1 cellular context compared by ENCODE assay signal in the genomic region with DNA sequence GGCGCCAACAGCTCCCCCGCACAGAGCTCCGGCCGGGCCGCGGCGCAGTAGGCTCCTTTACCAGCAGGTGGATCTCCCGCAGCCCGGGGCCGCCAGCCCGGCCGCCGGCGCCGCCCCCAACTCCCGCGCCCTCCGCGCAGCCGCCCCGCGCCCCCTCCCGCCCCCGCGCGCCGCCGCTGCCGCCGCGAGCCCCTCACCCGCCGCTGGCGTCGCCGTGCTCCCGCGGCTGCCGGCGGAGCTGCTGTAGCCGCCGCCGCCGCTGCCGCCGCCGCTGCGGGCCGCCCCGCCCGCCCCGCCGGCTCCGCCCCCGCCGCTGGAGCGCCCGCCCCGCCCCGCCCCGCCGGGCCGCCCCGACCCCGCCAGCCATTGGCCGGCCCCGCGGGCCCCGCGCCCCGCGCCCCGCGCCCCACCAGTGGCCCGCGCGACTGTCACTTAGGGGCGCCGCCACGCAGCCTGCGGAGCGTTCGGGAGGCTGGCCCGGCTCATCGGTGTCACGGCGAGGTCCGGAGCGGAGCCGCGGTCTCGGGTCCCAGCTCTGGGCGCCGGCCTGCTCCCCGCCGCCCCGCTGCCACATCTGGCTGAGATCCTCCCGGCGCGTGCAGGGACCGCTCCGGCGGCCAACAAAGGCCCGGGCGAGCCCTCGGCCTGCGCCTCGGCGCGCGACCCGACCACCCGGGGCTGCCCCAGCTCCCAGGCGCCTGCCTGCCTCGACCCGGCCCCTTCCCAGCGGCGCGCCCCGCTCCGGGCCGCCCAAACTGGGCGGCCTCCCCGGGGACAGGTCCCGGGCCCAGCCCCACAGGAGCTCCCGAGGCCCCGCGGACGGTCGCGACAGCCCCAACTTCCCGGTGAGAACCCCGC.
TF ChIP-seq lines count a peak whose summit lies in the region.

A gene (minus strand): TSS at position 282 of the 858 bp plus-strand sequence. CDS start 4,800 bp downstream, outside the sequence.

TF ChIP-seq in HepG2, 621 proteins besides CTCF, POLR2A, EP300 and RAD21 (continued from another document and continues in another):
- TF ChIP-seq, protein P1, sequence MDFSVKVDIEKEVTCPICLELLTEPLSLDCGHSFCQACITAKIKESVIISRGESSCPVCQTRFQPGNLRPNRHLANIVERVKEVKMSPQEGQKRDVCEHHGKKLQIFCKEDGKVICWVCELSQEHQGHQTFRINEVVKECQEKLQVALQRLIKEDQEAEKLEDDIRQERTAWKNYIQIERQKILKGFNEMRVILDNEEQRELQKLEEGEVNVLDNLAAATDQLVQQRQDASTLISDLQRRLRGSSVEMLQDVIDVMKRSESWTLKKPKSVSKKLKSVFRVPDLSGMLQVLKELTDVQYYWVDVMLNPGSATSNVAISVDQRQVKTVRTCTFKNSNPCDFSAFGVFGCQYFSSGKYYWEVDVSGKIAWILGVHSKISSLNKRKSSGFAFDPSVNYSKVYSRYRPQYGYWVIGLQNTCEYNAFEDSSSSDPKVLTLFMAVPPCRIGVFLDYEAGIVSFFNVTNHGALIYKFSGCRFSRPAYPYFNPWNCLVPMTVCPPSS (IDR thresholded peaks at IDR 0.05): no peak
- TF ChIP-seq ZSCAN31 (CRISPR knock-in tag; IDR thresholded peaks at IDR 0.05; ENCODE audit: low read depth) (peak; percentile 56; the same call in 1 of the 2 replicates), SNAI1 (CRISPR knock-in tag; IDR thresholded peaks at IDR 0.05; ENCODE audit: borderline replicate concordance) (no peak), BORCS8-MEF2B (CRISPR knock-in tag; IDR thresholded peaks at IDR 0.05) (peak; percentile 91), ZNF24 (IDR thresholded peaks at IDR 0.05) (peak; percentile 2; the same call in 1 of the 2 replicates), ZNF777 (CRISPR knock-in tag; IDR thresholded peaks at IDR 0.05) (peak; percentile 42), HNF4A (CRISPR knock-in tag; IDR thresholded peaks at IDR 0.05) (no peak), MYNN (CRISPR knock-in tag; IDR thresholded peaks at IDR 0.05; ENCODE audit: low read depth) (no peak), TCF12 (IDR thresholded peaks at IDR 0.05) (no peak), TCF12 (CRISPR knock-in tag; IDR thresholded peaks at IDR 0.05) (peak; percentile 78; the same call in 1 of the 2 replicates), MTA3 (CRISPR knock-in tag; IDR thresholded peaks at IDR 0.05) (no peak), MAZ (IDR thresholded peaks at IDR 0.05; ENCODE audit: borderline replicate concordance, low read depth, low read length) (0 out of 2 replicates have a peak, but pooled peaks have one; percentile 55), MAZ (CRISPR knock-in tag; IDR thresholded peaks at IDR 0.05; ENCODE audit: low read depth) (peak; percentile 92), RXRA (CRISPR knock-in tag; IDR thresholded peaks at IDR 0.05) (no peak), ZNF772 (CRISPR knock-in tag; IDR thresholded peaks at IDR 0.05) (peak; percentile 45; the same call in 1 of the 2 replicates), ZNF790 (CRISPR knock-in tag; IDR thresholded peaks at IDR 0.05; ENCODE audit: borderline replicate concordance) (peak; percentile 22; the same call in 1 of the 2 replicates), CHCHD3 (CRISPR knock-in tag; IDR thresholded peaks at IDR 0.05) (peak; percentile 60; the same call in 1 of the 2 replicates), PAX8 (CRISPR knock-in tag; IDR thresholded peaks at IDR 0.05; ENCODE audit: borderline replicate concordance) (no peak), ZSCAN9 (CRISPR knock-in tag; IDR thresholded peaks at IDR 0.05; ENCODE audit: borderline replicate concordance) (no peak; the same call in 1 of the 2 replicates), HNRNPK (IDR thresholded peaks at IDR 0.05; ENCODE audit: low read depth, low read length, poor library complexity, severe bottlenecking) (peak; percentile 6), RARA (CRISPR knock-in tag; IDR thresholded peaks at IDR 0.05) (no peak), ZEB1 (IDR thresholded peaks at IDR 0.05; ENCODE audit: insufficient replicate concordance, low read depth) (no peak), ZFAT (CRISPR knock-in tag; conservative IDR thresholded peaks at IDR 0.05) (no peak), SAP130 (CRISPR knock-in tag; IDR thresholded peaks at IDR 0.05; ENCODE audit: low read depth) (peak; percentile 72), ZNF468 (CRISPR knock-in tag; IDR thresholded peaks at IDR 0.05) (peak; percentile 74; the same call in 1 of the 2 replicates), GFI1 (CRISPR knock-in tag; IDR thresholded peaks at IDR 0.05; ENCODE audit: borderline replicate concordance) (peak; percentile 22; the same call in 1 of the 2 replicates), HNF4G (IDR thresholded peaks at IDR 0.05; ENCODE audit: borderline replicate concordance, low read depth, low read length) (peak; percentile 10; the same call in 1 of the 2 replicates), HNF4G (CRISPR knock-in tag; IDR thresholded peaks at IDR 0.05; ENCODE audit: borderline replicate concordance, low read depth) (no peak), ZNF839 (CRISPR knock-in tag; IDR thresholded peaks at IDR 0.05; ENCODE audit: borderline replicate concordance) (no peak), XRCC5 (optimal IDR thresholded peaks at IDR 0.05; ENCODE audit: low read length) (no peak), ZNF333 (CRISPR knock-in tag; IDR thresholded peaks at IDR 0.05; ENCODE audit: borderline replicate concordance) (peak; percentile 79; the same call in 1 of the 2 replicates), PITX1 (CRISPR knock-in tag; IDR thresholded peaks at IDR 0.05) (no peak), SATB2 (CRISPR knock-in tag; IDR thresholded peaks at IDR 0.05) (0 out of 2 replicates have a peak, but pooled peaks have one; percentile 43), SP140L (CRISPR knock-in tag; IDR thresholded peaks at IDR 0.05; ENCODE audit: borderline replicate concordance) (no peak), NFRKB (IDR thresholded peaks at IDR 0.05) (no peak), NFE2L1 (CRISPR knock-in tag; IDR thresholded peaks at IDR 0.05; ENCODE audit: borderline replicate concordance) (no peak), CCDC6 (CRISPR knock-in tag; IDR thresholded peaks at IDR 0.05) (peak; percentile 50; the same call in 1 of the 2 replicates), EED (CRISPR knock-in tag; IDR thresholded peaks at IDR 0.05) (peak; percentile 50; the same call in 1 of the 2 replicates), TSC22D2 (CRISPR knock-in tag; IDR thresholded peaks at IDR 0.05; ENCODE audit: borderline replicate concordance) (peak; percentile 79; the same call in 1 of the 2 replicates), JARID2 (CRISPR knock-in tag; IDR thresholded peaks at IDR 0.05; ENCODE audit: insufficient replicate concordance) (no peak), ARNTL (CRISPR knock-in tag; IDR thresholded peaks at IDR 0.05) (no peak)
- TF ChIP-seq, protein P2, sequence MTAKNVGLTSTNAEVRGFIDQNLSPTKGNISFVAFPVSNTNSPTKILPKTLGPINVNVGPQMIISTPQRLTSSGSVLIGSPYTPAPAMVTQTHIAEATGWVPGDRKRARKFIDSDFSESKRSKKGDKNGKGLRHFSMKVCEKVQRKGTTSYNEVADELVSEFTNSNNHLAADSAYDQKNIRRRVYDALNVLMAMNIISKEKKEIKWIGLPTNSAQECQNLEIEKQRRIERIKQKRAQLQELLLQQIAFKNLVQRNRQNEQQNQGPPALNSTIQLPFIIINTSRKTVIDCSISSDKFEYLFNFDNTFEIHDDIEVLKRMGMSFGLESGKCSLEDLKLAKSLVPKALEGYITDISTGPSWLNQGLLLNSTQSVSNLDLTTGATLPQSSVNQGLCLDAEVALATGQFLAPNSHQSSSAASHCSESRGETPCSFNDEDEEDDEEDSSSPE (CRISPR knock-in tag; IDR thresholded peaks at IDR 0.05): peak; percentile 47; the same call in 1 of the 2 replicates
- TF ChIP-seq, protein P3, sequence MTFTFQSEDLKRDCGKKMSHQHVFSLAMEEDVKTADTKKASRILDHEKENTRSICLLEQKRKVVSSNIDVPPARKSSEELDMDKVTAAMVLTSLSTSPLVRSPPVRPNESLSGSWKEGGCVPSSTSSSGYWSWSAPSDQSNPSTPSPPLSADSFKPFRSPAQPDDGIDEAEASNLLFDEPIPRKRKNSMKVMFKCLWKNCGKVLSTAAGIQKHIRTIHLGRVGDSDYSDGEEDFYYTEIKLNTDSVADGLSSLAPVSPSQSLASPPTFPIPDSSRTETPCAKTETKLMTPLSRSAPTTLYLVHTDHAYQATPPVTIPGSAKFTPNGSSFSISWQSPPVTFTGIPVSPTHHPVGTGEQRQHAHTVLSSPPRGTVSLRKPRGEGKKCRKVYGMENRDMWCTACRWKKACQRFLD (CRISPR knock-in tag; IDR thresholded peaks at IDR 0.05; ENCODE audit: borderline replicate concordance): peak; percentile 38; the same call in 1 of the 2 replicates
- TF ChIP-seq, protein P4, sequence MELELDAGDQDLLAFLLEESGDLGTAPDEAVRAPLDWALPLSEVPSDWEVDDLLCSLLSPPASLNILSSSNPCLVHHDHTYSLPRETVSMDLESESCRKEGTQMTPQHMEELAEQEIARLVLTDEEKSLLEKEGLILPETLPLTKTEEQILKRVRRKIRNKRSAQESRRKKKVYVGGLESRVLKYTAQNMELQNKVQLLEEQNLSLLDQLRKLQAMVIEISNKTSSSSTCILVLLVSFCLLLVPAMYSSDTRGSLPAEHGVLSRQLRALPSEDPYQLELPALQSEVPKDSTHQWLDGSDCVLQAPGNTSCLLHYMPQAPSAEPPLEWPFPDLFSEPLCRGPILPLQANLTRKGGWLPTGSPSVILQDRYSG (CRISPR knock-in tag; IDR thresholded peaks at IDR 0.05): no peak
- TF ChIP-seq, protein P5, sequence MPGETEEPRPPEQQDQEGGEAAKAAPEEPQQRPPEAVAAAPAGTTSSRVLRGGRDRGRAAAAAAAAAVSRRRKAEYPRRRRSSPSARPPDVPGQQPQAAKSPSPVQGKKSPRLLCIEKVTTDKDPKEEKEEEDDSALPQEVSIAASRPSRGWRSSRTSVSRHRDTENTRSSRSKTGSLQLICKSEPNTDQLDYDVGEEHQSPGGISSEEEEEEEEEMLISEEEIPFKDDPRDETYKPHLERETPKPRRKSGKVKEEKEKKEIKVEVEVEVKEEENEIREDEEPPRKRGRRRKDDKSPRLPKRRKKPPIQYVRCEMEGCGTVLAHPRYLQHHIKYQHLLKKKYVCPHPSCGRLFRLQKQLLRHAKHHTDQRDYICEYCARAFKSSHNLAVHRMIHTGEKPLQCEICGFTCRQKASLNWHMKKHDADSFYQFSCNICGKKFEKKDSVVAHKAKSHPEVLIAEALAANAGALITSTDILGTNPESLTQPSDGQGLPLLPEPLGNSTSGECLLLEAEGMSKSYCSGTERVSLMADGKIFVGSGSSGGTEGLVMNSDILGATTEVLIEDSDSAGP (CRISPR knock-in tag; IDR thresholded peaks at IDR 0.05; ENCODE audit: borderline replicate concordance): peak; percentile 57; the same call in 1 of the 2 replicates
- TF ChIP-seq, protein P6, sequence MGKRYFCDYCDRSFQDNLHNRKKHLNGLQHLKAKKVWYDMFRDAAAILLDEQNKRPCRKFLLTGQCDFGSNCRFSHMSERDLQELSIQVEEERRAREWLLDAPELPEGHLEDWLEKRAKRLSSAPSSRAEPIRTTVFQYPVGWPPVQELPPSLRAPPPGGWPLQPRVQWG (CRISPR knock-in tag; IDR thresholded peaks at IDR 0.05; ENCODE audit: borderline replicate concordance, low read depth): no peak
- TF ChIP-seq, protein P7, sequence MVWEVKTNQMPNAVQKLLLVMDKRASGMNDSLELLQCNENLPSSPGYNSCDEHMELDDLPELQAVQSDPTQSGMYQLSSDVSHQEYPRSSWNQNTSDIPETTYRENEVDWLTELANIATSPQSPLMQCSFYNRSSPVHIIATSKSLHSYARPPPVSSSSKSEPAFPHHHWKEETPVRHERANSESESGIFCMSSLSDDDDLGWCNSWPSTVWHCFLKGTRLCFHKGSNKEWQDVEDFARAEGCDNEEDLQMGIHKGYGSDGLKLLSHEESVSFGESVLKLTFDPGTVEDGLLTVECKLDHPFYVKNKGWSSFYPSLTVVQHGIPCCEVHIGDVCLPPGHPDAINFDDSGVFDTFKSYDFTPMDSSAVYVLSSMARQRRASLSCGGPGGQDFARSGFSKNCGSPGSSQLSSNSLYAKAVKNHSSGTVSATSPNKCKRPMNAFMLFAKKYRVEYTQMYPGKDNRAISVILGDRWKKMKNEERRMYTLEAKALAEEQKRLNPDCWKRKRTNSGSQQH (CRISPR knock-in tag; IDR thresholded peaks at IDR 0.05; ENCODE audit: low read depth): 0 out of 2 replicates have a peak, but pooled peaks have one; percentile 28
- TF ChIP-seq, protein P8, sequence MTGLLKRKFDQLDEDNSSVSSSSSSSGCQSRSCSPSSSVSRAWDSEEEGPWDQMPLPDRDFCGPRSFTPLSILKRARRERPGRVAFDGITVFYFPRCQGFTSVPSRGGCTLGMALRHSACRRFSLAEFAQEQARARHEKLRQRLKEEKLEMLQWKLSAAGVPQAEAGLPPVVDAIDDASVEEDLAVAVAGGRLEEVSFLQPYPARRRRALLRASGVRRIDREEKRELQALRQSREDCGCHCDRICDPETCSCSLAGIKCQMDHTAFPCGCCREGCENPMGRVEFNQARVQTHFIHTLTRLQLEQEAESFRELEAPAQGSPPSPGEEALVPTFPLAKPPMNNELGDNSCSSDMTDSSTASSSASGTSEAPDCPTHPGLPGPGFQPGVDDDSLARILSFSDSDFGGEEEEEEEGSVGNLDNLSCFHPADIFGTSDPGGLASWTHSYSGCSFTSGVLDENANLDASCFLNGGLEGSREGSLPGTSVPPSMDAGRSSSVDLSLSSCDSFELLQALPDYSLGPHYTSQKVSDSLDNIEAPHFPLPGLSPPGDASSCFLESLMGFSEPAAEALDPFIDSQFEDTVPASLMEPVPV (CRISPR knock-in tag; IDR thresholded peaks at IDR 0.05): no peak
- TF ChIP-seq, protein P9, sequence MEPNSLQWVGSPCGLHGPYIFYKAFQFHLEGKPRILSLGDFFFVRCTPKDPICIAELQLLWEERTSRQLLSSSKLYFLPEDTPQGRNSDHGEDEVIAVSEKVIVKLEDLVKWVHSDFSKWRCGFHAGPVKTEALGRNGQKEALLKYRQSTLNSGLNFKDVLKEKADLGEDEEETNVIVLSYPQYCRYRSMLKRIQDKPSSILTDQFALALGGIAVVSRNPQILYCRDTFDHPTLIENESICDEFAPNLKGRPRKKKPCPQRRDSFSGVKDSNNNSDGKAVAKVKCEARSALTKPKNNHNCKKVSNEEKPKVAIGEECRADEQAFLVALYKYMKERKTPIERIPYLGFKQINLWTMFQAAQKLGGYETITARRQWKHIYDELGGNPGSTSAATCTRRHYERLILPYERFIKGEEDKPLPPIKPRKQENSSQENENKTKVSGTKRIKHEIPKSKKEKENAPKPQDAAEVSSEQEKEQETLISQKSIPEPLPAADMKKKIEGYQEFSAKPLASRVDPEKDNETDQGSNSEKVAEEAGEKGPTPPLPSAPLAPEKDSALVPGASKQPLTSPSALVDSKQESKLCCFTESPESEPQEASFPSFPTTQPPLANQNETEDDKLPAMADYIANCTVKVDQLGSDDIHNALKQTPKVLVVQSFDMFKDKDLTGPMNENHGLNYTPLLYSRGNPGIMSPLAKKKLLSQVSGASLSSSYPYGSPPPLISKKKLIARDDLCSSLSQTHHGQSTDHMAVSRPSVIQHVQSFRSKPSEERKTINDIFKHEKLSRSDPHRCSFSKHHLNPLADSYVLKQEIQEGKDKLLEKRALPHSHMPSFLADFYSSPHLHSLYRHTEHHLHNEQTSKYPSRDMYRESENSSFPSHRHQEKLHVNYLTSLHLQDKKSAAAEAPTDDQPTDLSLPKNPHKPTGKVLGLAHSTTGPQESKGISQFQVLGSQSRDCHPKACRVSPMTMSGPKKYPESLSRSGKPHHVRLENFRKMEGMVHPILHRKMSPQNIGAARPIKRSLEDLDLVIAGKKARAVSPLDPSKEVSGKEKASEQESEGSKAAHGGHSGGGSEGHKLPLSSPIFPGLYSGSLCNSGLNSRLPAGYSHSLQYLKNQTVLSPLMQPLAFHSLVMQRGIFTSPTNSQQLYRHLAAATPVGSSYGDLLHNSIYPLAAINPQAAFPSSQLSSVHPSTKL (CRISPR knock-in tag; IDR thresholded peaks at IDR 0.05): no peak
